ENCODE assay signal across 1 cellular context in genomic region chr6:164417537-164417936, GRCh38.
TF ChIP-seq lines count a peak whose summit lies in the region.

No MANE protein-coding gene starts in this region.

TF ChIP-seq in H1, 55 proteins besides CTCF, POLR2A, EP300 and RAD21 (continued from another document):
- TF ChIP-seq ATF2 (IDR thresholded peaks at IDR 0.05; ENCODE audit: low read length), result no peak
- TF ChIP-seq MAFK (IDR thresholded peaks at IDR 0.05; ENCODE audit: low read depth, low read length), result no peak
- TF ChIP-seq USF2 (IDR thresholded peaks at IDR 0.05; ENCODE audit: low read length), result no peak
